ENCODE assay signal across 11 cellular contexts in the genomic region with DNA sequence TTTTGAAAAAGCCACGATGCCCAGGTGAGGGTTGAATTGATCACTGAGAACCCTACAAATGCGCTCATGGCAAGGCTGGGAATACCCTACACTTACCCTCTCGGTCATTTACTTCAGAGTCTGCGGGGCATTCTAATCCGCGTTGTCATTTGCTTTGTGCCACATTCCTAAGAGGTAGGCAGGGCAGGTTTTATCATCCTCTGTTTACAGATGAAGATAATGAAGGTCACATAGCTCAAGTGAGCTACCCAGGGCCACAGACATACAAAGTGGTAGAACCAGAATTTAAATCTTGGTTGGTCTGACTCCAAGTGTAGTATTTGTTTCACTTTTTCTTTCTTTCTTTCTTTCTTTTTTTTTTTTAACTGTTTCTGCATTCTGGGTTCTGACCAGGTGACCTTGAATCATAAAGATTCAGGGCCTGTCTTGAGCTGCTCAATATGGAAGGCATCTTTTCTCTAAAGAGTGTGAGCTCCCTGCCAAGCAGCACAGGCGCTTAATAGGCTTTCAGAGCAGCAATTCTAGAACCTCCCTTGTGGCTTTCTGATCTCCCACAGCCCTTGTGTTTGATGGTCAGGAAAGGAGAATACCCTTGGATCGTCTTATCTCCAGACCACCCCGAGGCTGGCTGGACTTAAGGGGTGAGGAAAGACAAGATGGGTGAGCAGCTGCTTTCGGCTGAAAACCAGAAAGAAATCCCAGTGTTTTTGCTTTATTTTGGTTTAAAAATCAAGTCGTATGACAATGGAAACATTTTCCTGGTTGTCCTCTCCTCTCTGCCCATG. TPM values are rescaled to one million over a fixed set of nuclear protein-coding genes. Genes with fewer than 3 reads are reported as not detected.
A peak's percentile ranks its signal among the peaks of the same experiment; 100 is the strongest.
DNase-seq lines count a peak whose midpoint lies in the region; ATAC-seq, FAIRE-seq and TF ChIP-seq lines count a peak whose summit lies in the region.
"Had no signal": no experiment of that assay in that cellular context is flagged by ENCODE, and none has a peak within 500 bp of the region (broad histone marks: within the 10 kb centered on the region; RNA-seq: fewer than 3 reads in every experiment).

No MANE protein-coding gene starts in this region.

- peaks cover 0 to 3% (median 2%) of the 10 kb centered on the region in 7 donors for H3K9me3 Mint-ChIP-seq in CD14-positive monocyte

- no TSS peak for BruUV-seq in PC-3 (replicated peaks; lab: Mats Ljungman, UMichigan)
- TSS peak; percentile 67 for BruUV-seq in HepG2 (replicated peaks; lab: Mats Ljungman, UMichigan)

- no peaks in the 10 kb centered on the region for H4K20me1 ChIP-seq in PC-3 (ENCODE audit: low read length)
- H4K20me1 ChIP-seq in HepG2 (ENCODE audit: insufficient read depth, low read length) = no peaks in the 10 kb centered on the region

- peaks cover 57% of the 10 kb centered on the region for H3K4me1 Mint-ChIP-seq in CD14-positive monocyte

- H3K4me1 ChIP-seq in PC-3 (ENCODE audit: insufficient read depth, low read length) (peaks cover 43% of the 10 kb centered on the region), HepG2 (ENCODE audit: insufficient read depth, low read length) (peaks cover 33% of the 10 kb centered on the region)

- peaks cover 18 to 19% of the 10 kb centered on the region in 2 donors for H3K36me3 Mint-ChIP-seq in CD14-positive monocyte

- H3K27ac Mint-ChIP-seq in CD14-positive monocyte = peak overlapping the region; percentile 78 to 96 (median 88)

- CTCF ChIA-PET in PC-3 (lab: Charles Lee) (interaction anchor here (0.6 kb wide), 1 partner anchor 1428 kb away, joined by 7 read pairs; no protein-coding TSS in a partner anchor), HepG2 (lab: Yijun Ruan, JAX; ENCODE audit: low intra/inter-chr PET ratio, low total read pairs) (no interaction called here)

- peak overlapping the region; percentile 33 for H3K4me2 ChIP-seq in PC-3 (ENCODE audit: low read length)
- peak overlapping the region; percentile 26; the same call in 1 of the 2 replicates for H3K4me2 ChIP-seq in HepG2 (ENCODE audit: low read depth, low read length)

- TF ChIP-seq RAD21 in HepG2 (CRISPR knock-in tag; IDR thresholded peaks at IDR 0.05) = no peak

- TF ChIP-seq POLR2A in HepG2 (IDR thresholded peaks at IDR 0.05; ENCODE audit: insufficient read depth in 1 of 2, low read depth in 2 of 2, low read length in 2 of 2) = no peak

- in situ Hi-C loops in HepG2 (cut with HindIII; ENCODE audit: extremely low pct_ligation_motif_present, low pct_unique_long_range_greater_than_20kb) = loop anchor here (5.0 kb wide), 1 partner anchor 41 kb away; no protein-coding TSS in a partner anchor

- no peaks in the 10 kb centered on the region for H3F3A ChIP-seq in PC-3 (ENCODE audit: low read length, unreplicated experiment)

- no peak for DNase-seq in CD14-positive monocyte (ENCODE audit: low spot score)
- DNase-seq in PC-3 = peak; percentile 72
- DNase-seq in HepG2 (ENCODE audit: low spot score) = peak; percentile 49
- DNase-seq in ureter (ENCODE audit: low spot score) = no peak
- no peak for DNase-seq in effector CD8-positive, alpha-beta T cell (lab: John Stamatoyannopoulos, UW)
- DNase-seq in NCI-H226 = no peak
- DNase-seq: cerebellar nuclear complex, kidney had no signal

- TF ChIP-seq EP300 in HepG2 (IDR thresholded peaks at IDR 0.05; ENCODE audit: low read depth in 2 of 2, low read length in 2 of 2) (0 out of 4 replicates have a peak, but pooled peaks of 1 of the 2 experiments have one; percentile 22), HepG2 (CRISPR knock-in tag; IDR thresholded peaks at IDR 0.05; ENCODE audit: borderline replicate concordance) (no peak)

- WGBS in HepG2 (ENCODE audit: low lambda C conversion rate) = 14% methylated on average over 11 of the region's 11 CpGs

- H3K4me3 Mint-ChIP-seq in CD14-positive monocyte = peak overlapping the region; percentile 99

- H3K9ac ChIP-seq in PC-3 (ENCODE audit: low read length) (no peak overlapping the region), HepG2 (ENCODE audit: insufficient read depth, low read depth, low read length) (no peak overlapping the region)

- no peak for TF ChIP-seq CTCF in CD14-positive monocyte (IDR thresholded peaks at IDR 0.05)
- no peak for TF ChIP-seq CTCF in PC-3 (conservative IDR thresholded peaks at IDR 0.05; ENCODE audit: low read depth, low read length)
- no peak for TF ChIP-seq CTCF in HepG2 (CRISPR knock-in tag; IDR thresholded peaks at IDR 0.05)

- peaks cover 0 to 2% (median 0%) of the 10 kb centered on the region in 3 donors for H3K27me3 Mint-ChIP-seq in CD14-positive monocyte (ENCODE audit: low read depth in 3 of 3)

- no peaks in the 10 kb centered on the region for H3K79me2 ChIP-seq in PC-3 (ENCODE audit: low read length)
- H3K79me2 ChIP-seq in HepG2 (ENCODE audit: insufficient read depth, low read length) = no peaks in the 10 kb centered on the region

- POLR2A ChIA-PET in PC-3 (lab: Charles Lee; ENCODE audit: unreplicated experiment) (no interaction called here), HepG2 (lab: Yijun Ruan, JAX) (interaction anchor here (1.0 to 3.3 kb wide), 4 partner anchors 12 to 39 kb away, joined by 3 to 19 read pairs (median 6); no protein-coding TSS in a partner anchor)

- H3K9me3 ChIP-seq in PC-3 (ENCODE audit: low read length) (no peaks in the 10 kb centered on the region), HepG2 (ENCODE audit: low read length) (no peaks in the 10 kb centered on the region)
- H3K9me3 ChIP-seq: SJSA1 had no signal

- ATAC-seq in GM19455 (IDR thresholded peaks at IDR 0.05; ENCODE audit: unreplicated experiment) (peak; percentile 28), PC-3 (peak; percentile 40; the same call in 1 of the 2 replicates), HepG2 (peak; percentile 46; the same call in 2 of the 3 replicates), HG03097 (IDR thresholded peaks at IDR 0.05; ENCODE audit: low FRiP score, unreplicated experiment) (no peak)

- H2AFZ ChIP-seq in PC-3 (ENCODE audit: low read length) = no peak overlapping the region
- no peak overlapping the region for H2AFZ ChIP-seq in HepG2 (ENCODE audit: low read length)

- no peak overlapping the region for H3K27ac ChIP-seq in PC-3 (ENCODE audit: low read length)
- no peak overlapping the region for H3K27ac ChIP-seq in HepG2 (ENCODE audit: extremely low read length, insufficient read depth, low read length)
- H3K27ac ChIP-seq: SJSA1 had no signal

- H3K27me3 ChIP-seq in PC-3 (ENCODE audit: low read length) (no peaks in the 10 kb centered on the region), HepG2 (ENCODE audit: control insufficient read depth in 1 of 2, insufficient read depth in 2 of 2, low read length in 2 of 2) (peaks cover 0 to 10% of the 10 kb centered on the region in 2 experiments; a peak in 2 of 5 replicates)
- H3K27me3 ChIP-seq: SJSA1 had no signal

- intact Hi-C loops in CD14-positive monocyte (cut with micrococcal nuclease) = loop anchor here in 1 of 2 donors (5.0 kb wide), 1 partner anchor 36 kb away; no protein-coding TSS in a partner anchor
- intact Hi-C loops in PC-3 (cut with micrococcal nuclease) = no loop called here
- intact Hi-C loops in HepG2 (cut with micrococcal nuclease; ENCODE audit: unreplicated experiment) = no loop called here

- no peaks in the 10 kb centered on the region for H3K9me2 ChIP-seq in PC-3 (replicated peaks; ENCODE audit: low read length)

- H3K36me3 ChIP-seq in PC-3 (ENCODE audit: low read depth, low read length) (no peaks in the 10 kb centered on the region), HepG2 (replicated peaks in 1 of 2; ENCODE audit: control insufficient read depth in 1 of 2, insufficient read depth in 2 of 2, low read length in 2 of 2) (no peaks in the 10 kb centered on the region)
- H3K36me3 ChIP-seq: SJSA1 had no signal

- peak; percentile 63 for FAIRE-seq in HepG2 (lab: Jason Lieb, UNC)
- FAIRE-seq: kidney had no signal

- no peak overlapping the region for H3K4me3 ChIP-seq in PC-3 (ENCODE audit: low read length)
- no peak overlapping the region for H3K4me3 ChIP-seq in HepG2 (replicated peaks in 1 of 3; ENCODE audit: insufficient read depth in 1 of 3, low read depth in 2 of 3, low read length in 3 of 3)
- H3K4me3 ChIP-seq: SJSA1 had no signal

RNA-seq across cellular contexts. Expression of gene BATF, which starts 0.7 kb away (rescaled TPM):
- 10 to 100 TPM; 20.9 to 25.8 TPM for polyA plus RNA-seq in CD14-positive monocyte
- not detected in 2 replicates for total RNA-seq in PC-3 (2014; rRNA removed)
- total RNA-seq in HepG2 (2016; rRNA removed; fragmentation: Illumina TruSeq; extraction: Trizol) = 0.22 and 0.44 TPM in 2 replicates
- 0.26 and 0.30 TPM in 2 replicates for total RNA-seq in HepG2 (2016; cell fraction: cytosol; rRNA removed; fragmentation: Illumina TruSeq; extraction: Trizol; ENCODE audit: low read depth)
- total RNA-seq in HepG2 (2016; cell fraction: insoluble cytoplasmic fraction; rRNA removed; fragmentation: Illumina TruSeq; extraction: Trizol) = 0.19 TPM in 1 of 2 replicates, not detected in the other
- total RNA-seq in HepG2 (2016; cell fraction: membrane; rRNA removed; fragmentation: Illumina TruSeq; extraction: Trizol) = 0.53 and 0.96 TPM in 2 replicates
- not detected in 2 replicates for total RNA-seq in HepG2 (2016; cell fraction: nucleus; rRNA removed; fragmentation: Illumina TruSeq; extraction: Trizol)
- polyA plus RNA-seq in HepG2 (2011; rRNA removed) = 0.37 and 0.88 TPM in 2 replicates
- 0.31 and 0.60 TPM in 2 replicates for polyA plus RNA-seq in HepG2 (2011; cell fraction: cytosol; rRNA removed)
- 0.48 TPM in 2 replicates for polyA plus RNA-seq in HepG2 (2011; cell fraction: nucleus; rRNA removed)
- polyA plus RNA-seq in HepG2 (2012) = 0.20 TPM in 1 of 2 replicates, not detected in the other
- polyA plus RNA-seq in HepG2 (2016; cell fraction: cytosol; fragmentation: Illumina TruSeq; extraction: Trizol; ENCODE audit: low read depth) = 0.44 and 0.83 TPM in 2 replicates
- 0.41 TPM in 1 of 2 replicates, not detected in the other for polyA plus RNA-seq in HepG2 (2016; cell fraction: insoluble cytoplasmic fraction; fragmentation: Illumina TruSeq; extraction: Trizol; ENCODE audit: low read depth)
- 0.79 and 0.93 TPM in 2 replicates for polyA plus RNA-seq in HepG2 (2016; cell fraction: membrane; fragmentation: Illumina TruSeq; extraction: Trizol; ENCODE audit: low read depth)
- polyA plus RNA-seq in HepG2 (2016; cell fraction: nucleus; fragmentation: Illumina TruSeq; extraction: Trizol; ENCODE audit: insufficient read depth, low read depth) = not detected in 2 replicates
- 0.70 TPM in 1 of 2 replicates, not detected in the other for polyA minus RNA-seq in HepG2 (2011; rRNA and poly(A)+ RNA removed; ENCODE audit: low replicate concordance)
- 0.69 TPM in 1 of 2 replicates, not detected in the other for polyA minus RNA-seq in HepG2 (2011; cell fraction: cytosol; rRNA and poly(A)+ RNA removed)
- 0.62 TPM in 1 of 2 replicates, not detected in the other for polyA minus RNA-seq in HepG2 (2011; cell fraction: nucleus; rRNA and poly(A)+ RNA removed)
- 19.4 TPM for total RNA-seq in ureter
- total RNA-seq: SJSA1 had no signal

RNA-seq across cellular contexts. Expression of gene FLVCR2, which starts 56.8 kb away (rescaled TPM):
- polyA plus RNA-seq in CD14-positive monocyte (10 to 100 TPM; 16.3 to 36.6 TPM), HepG2 (2011; rRNA removed) (10.5 and 10.8 TPM in 2 replicates)
- total RNA-seq in PC-3 (2014; rRNA removed) (1.8 and 3.9 TPM in 2 replicates), HepG2 (2016; rRNA removed; fragmentation: Illumina TruSeq; extraction: Trizol) (5.5 and 9.9 TPM in 2 replicates), ureter (6.9 TPM)
- 7.3 and 7.4 TPM in 2 replicates for total RNA-seq in HepG2 (2016; cell fraction: cytosol; rRNA removed; fragmentation: Illumina TruSeq; extraction: Trizol; ENCODE audit: low read depth)
- total RNA-seq in HepG2 (2016; cell fraction: insoluble cytoplasmic fraction; rRNA removed; fragmentation: Illumina TruSeq; extraction: Trizol) = 5.0 and 9.9 TPM in 2 replicates
- total RNA-seq in HepG2 (2016; cell fraction: membrane; rRNA removed; fragmentation: Illumina TruSeq; extraction: Trizol) = 4.0 TPM in 2 replicates
- total RNA-seq in HepG2 (2016; cell fraction: nucleus; rRNA removed; fragmentation: Illumina TruSeq; extraction: Trizol) = 10.9 and 16.4 TPM in 2 replicates
- 7.4 and 9.1 TPM in 2 replicates for polyA plus RNA-seq in HepG2 (2011; cell fraction: cytosol; rRNA removed)
- polyA plus RNA-seq in HepG2 (2011; cell fraction: nucleus; rRNA removed) = 8.0 and 8.1 TPM in 2 replicates
- 5.6 and 6.4 TPM in 2 replicates for polyA plus RNA-seq in HepG2 (2012)
- 0.65 and 1.3 TPM in 2 replicates for polyA plus RNA-seq in HepG2 (2016; cell fraction: cytosol; fragmentation: Illumina TruSeq; extraction: Trizol; ENCODE audit: low read depth)
- polyA plus RNA-seq in HepG2 (2016; cell fraction: insoluble cytoplasmic fraction; fragmentation: Illumina TruSeq; extraction: Trizol; ENCODE audit: low read depth) = 4.2 and 5.4 TPM in 2 replicates
- polyA plus RNA-seq in HepG2 (2016; cell fraction: membrane; fragmentation: Illumina TruSeq; extraction: Trizol; ENCODE audit: low read depth) = 1.6 and 1.8 TPM in 2 replicates
- polyA plus RNA-seq in HepG2 (2016; cell fraction: nucleus; fragmentation: Illumina TruSeq; extraction: Trizol; ENCODE audit: insufficient read depth, low read depth) = 10.5 and 14.8 TPM in 2 replicates
- 13.9 and 28.4 TPM in 2 replicates for polyA minus RNA-seq in HepG2 (2011; rRNA and poly(A)+ RNA removed; ENCODE audit: low replicate concordance)
- polyA minus RNA-seq in HepG2 (2011; cell fraction: cytosol; rRNA and poly(A)+ RNA removed) = 9.8 and 11.6 TPM in 2 replicates
- 15.9 and 16.5 TPM in 2 replicates for polyA minus RNA-seq in HepG2 (2011; cell fraction: nucleus; rRNA and poly(A)+ RNA removed)

Comparison
In these comparisons a context has a peak if more than half of its experiments do, and no peak if none do; other contexts are left out.
1. DNase-seq: peak in PC-3 (single experiment) and HepG2 (single experiment); none in CD14-positive monocyte (single experiment), ureter (single experiment), effector CD8-positive, alpha-beta T cell (single experiment) and NCI-H226 (single experiment).
2. RNA of gene BATF, which starts 0.7 kb away (total RNA-seq): 19.4 TPM in ureter (single experiment); 0.19 to 0.96 TPM in HepG2 and not detected in PC-3; every median in the first group is over 10 times any median in the second.